Comparison of ENCODE assay signal across 31 cellular contexts in the genomic region with DNA sequence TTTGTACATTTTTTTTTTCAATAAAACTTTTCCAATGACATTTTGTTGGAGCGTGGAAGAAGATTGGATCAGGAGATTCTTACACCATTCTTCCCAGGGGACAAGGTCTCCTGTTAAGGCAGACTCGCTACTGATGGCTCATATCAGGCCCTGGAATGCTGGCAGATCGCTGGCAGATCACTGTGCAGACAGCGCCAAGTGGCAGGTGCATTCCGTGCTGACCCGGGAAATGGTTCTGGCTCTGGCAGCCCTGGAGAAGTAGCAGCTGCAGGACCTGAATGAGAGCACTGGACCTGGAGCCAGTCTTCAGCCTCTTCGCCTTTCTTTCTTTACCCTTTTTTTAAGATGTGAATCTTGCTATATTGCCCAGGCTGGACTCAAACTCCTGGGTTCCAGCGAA. TPM values are rescaled to one million over a fixed set of nuclear protein-coding genes. Genes with fewer than 3 reads are reported as not detected.
DNase-seq lines count a peak whose midpoint lies in the region; ATAC-seq and TF ChIP-seq lines count a peak whose summit lies in the region.
"Had no signal": no experiment of that assay in that cellular context is flagged by ENCODE, and none has a peak within 500 bp of the region (broad histone marks: within the 10 kb centered on the region; RNA-seq: fewer than 3 reads in every experiment).

No MANE protein-coding gene starts in this region.

- no peak for TF ChIP-seq CTCF in CD8-positive, alpha-beta T cell (IDR thresholded peaks at IDR 0.05)
- TF ChIP-seq CTCF in HEK293 (tag by site-specific recombination; IDR thresholded peaks at IDR 0.05) (no peak), chondrocyte (IDR thresholded peaks at IDR 0.05) (no peak), psoas muscle (IDR thresholded peaks at IDR 0.05) (no peak), transverse colon (IDR thresholded peaks at IDR 0.05) (no peak)

- intact Hi-C loops in CD8-positive, alpha-beta T cell (cut with DNase I, micrococcal nuclease): loop anchor here in 1 of 2 experiments (10.0 kb wide), 1 partner anchor 662 kb away; no protein-coding TSS in a partner anchor
- intact Hi-C loops in psoas muscle (cut with DNase I) (no loop called here), transverse colon (cut with DNase I; ENCODE audit: low total_unique reads) (no loop called here)
- intact Hi-C loops in activated T-helper 2 cell treated with anti-CD3 and anti-CD28 coated beads, Interferon-gamma antibody, Interleukin-2, Interleukin-4, amounts not matched to agents 10 μg/mL and 5 μg/mL and 100 μg/mL, durations not matched to agents 14 hours and 24 hours and 36 hours (cut with micrococcal nuclease): no loop called here

- H3K27me3 ChIP-seq in CD8-positive, alpha-beta T cell (ENCODE audit: insufficient read depth, low read length): no peaks in the 10 kb centered on the region
- H3K27me3 ChIP-seq in psoas muscle (ENCODE audit: insufficient read depth in 3 of 3, low read length in 2 of 3) (no peaks in the 10 kb centered on the region), transverse colon (no peaks in the 10 kb centered on the region)
- H3K27me3 ChIP-seq: BLaER1, heart left ventricle, Peyer's patch, vagina had no signal

- H3K4me3 Mint-ChIP-seq in CD8-positive, alpha-beta T cell: no peak overlapping the region
- H3K4me3 Mint-ChIP-seq in chondrocyte (ENCODE audit: unreplicated experiment): no peak overlapping the region
- H3K4me3 Mint-ChIP-seq in activated T-helper 2 cell treated with anti-CD3 and anti-CD28 coated beads, Interferon-gamma antibody, Interleukin-2, Interleukin-4, amounts not matched to agents 10 μg/mL and 5 μg/mL and 100 μg/mL, durations not matched to agents 14 hours and 24 hours and 36 hours (ENCODE audit: low read depth): no peak overlapping the region
- H3K4me3 Mint-ChIP-seq: activated CD4-positive, alpha-beta T cell treated with anti-CD3 and anti-CD28 coated beads, Interleukin-2, amount 10 ng/mL, durations not matched to agents 24 days and 14 days; activated naive CD8-positive, alpha-beta T cell treated with anti-CD3 and anti-CD28 coated beads for 36 hours; dendritic cell treated with granulocyte-macrophage colony-stimulating factor and Interleukin-4, amounts not matched to agents 40 ng/mL and 50 ng/mL, for 4 days; endodermal cell; naive thymus-derived CD8-positive, alpha-beta T cell had no signal

- POLR2A ChIA-PET in CD8-positive, alpha-beta T cell (lab: Charles Lee): no interaction called here
- POLR2A ChIA-PET in HEK293 (lab: Yijun Ruan, JAX): interaction anchor here (3.2 kb wide), 1 partner anchor 10 kb away, joined by 23 read pairs; the partner anchor contains the start of gene SERPINH1

- H3K36me3 ChIP-seq in CD8-positive, alpha-beta T cell (ENCODE audit: insufficient read depth, low read length): peaks cover 26% of the 10 kb centered on the region
- peaks cover 0 to 63% of the 10 kb centered on the region in 2 experiments; a peak in 2 of 3 replicates for H3K36me3 ChIP-seq in HEK293 (ENCODE audit: control insufficient read depth in 2 of 2, insufficient read depth in 1 of 2, low read length in 2 of 2)
- H3K36me3 ChIP-seq in psoas muscle (ENCODE audit: insufficient read depth in 1 of 2, low read depth in 1 of 2): peaks cover 12 to 65% of the 10 kb centered on the region in 2 donors
- peaks cover 0 to 40% (median 20%) of the 10 kb centered on the region in 4 donors for H3K36me3 ChIP-seq in transverse colon
- H3K36me3 ChIP-seq: WERI-Rb-1 had no signal

- peak overlapping the region; percentile 32 for H3K27ac Mint-ChIP-seq in CD8-positive, alpha-beta T cell
- peak overlapping the region; percentile 51 for H3K27ac Mint-ChIP-seq in chondrocyte (ENCODE audit: unreplicated experiment)
- no peak overlapping the region for H3K27ac Mint-ChIP-seq in activated T-helper 2 cell treated with anti-CD3 and anti-CD28 coated beads, Interferon-gamma antibody, Interleukin-2, Interleukin-4, amounts not matched to agents 10 μg/mL and 5 μg/mL and 100 μg/mL, durations not matched to agents 14 hours and 24 hours and 36 hours
- H3K27ac Mint-ChIP-seq: activated CD4-positive, alpha-beta T cell treated with anti-CD3 and anti-CD28 coated beads, Interleukin-2, amount 10 ng/mL, durations not matched to agents 24 days and 14 days; dendritic cell treated with granulocyte-macrophage colony-stimulating factor and Interleukin-4, amounts not matched to agents 40 ng/mL and 50 ng/mL, for 4 days; endodermal cell had no signal

- peaks cover 57% of the 10 kb centered on the region for H3K36me3 Mint-ChIP-seq in CD8-positive, alpha-beta T cell
- H3K36me3 Mint-ChIP-seq in chondrocyte (ENCODE audit: low read depth): peaks cover 35% of the 10 kb centered on the region
- peaks cover 9% of the 10 kb centered on the region for H3K36me3 Mint-ChIP-seq in activated T-helper 2 cell treated with anti-CD3 and anti-CD28 coated beads, Interferon-gamma antibody, Interleukin-2, Interleukin-4, amounts not matched to agents 10 μg/mL and 5 μg/mL and 100 μg/mL, durations not matched to agents 14 hours and 24 hours and 36 hours (ENCODE audit: low read depth)
- H3K36me3 Mint-ChIP-seq: activated naive CD8-positive, alpha-beta T cell treated with anti-CD3 and anti-CD28 coated beads for 36 hours had no signal

- H3K9me3 Mint-ChIP-seq in CD8-positive, alpha-beta T cell: no peaks in the 10 kb centered on the region
- no peaks in the 10 kb centered on the region for H3K9me3 Mint-ChIP-seq in chondrocyte (ENCODE audit: low read depth)
- no peaks in the 10 kb centered on the region for H3K9me3 Mint-ChIP-seq in activated T-helper 2 cell treated with anti-CD3 and anti-CD28 coated beads, Interferon-gamma antibody, Interleukin-2, Interleukin-4, amounts not matched to agents 10 μg/mL and 5 μg/mL and 100 μg/mL, durations not matched to agents 14 hours and 24 hours and 36 hours
- H3K9me3 Mint-ChIP-seq: activated CD4-positive, alpha-beta T cell treated with anti-CD3 and anti-CD28 coated beads, Interleukin-2, amount 10 ng/mL, durations not matched to agents 24 days and 14 days; activated naive CD8-positive, alpha-beta T cell treated with anti-CD3 and anti-CD28 coated beads for 36 hours; endodermal cell; naive thymus-derived CD8-positive, alpha-beta T cell had no signal

- no peaks in the 10 kb centered on the region for H3K9me3 ChIP-seq in CD8-positive, alpha-beta T cell (ENCODE audit: low read length)
- no peaks in the 10 kb centered on the region for H3K9me3 ChIP-seq in HEK293 (ENCODE audit: control insufficient read depth, insufficient read depth, low read depth, low read length)
- H3K9me3 ChIP-seq in psoas muscle: no peaks in the 10 kb centered on the region
- no peaks in the 10 kb centered on the region for H3K9me3 ChIP-seq in transverse colon
- H3K9me3 ChIP-seq: BLaER1, HAP-1, heart left ventricle, lower lobe of right lung, Peyer's patch, prostate gland, vagina had no signal

- in situ Hi-C loops in transverse colon (cut with MboI; ENCODE audit: low pct_ligation_motif_present in 1 of 4, low pct_unique_long_range_greater_than_20kb in 1 of 4, low sequenced_read_pairs in 3 of 4): no loop called here

- H3K4me1 Mint-ChIP-seq in CD8-positive, alpha-beta T cell (ENCODE audit: low read depth): peaks cover 4% of the 10 kb centered on the region
- H3K4me1 Mint-ChIP-seq in chondrocyte (ENCODE audit: low read depth): peaks cover 35% of the 10 kb centered on the region
- no peaks in the 10 kb centered on the region for H3K4me1 Mint-ChIP-seq in activated T-helper 2 cell treated with anti-CD3 and anti-CD28 coated beads, Interferon-gamma antibody, Interleukin-2, Interleukin-4, amounts not matched to agents 10 μg/mL and 5 μg/mL and 100 μg/mL, durations not matched to agents 14 hours and 24 hours and 36 hours (ENCODE audit: low read depth)
- H3K4me1 Mint-ChIP-seq: endodermal cell had no signal

- no peak overlapping the region for H3K27ac ChIP-seq in CD8-positive, alpha-beta T cell (ENCODE audit: low read depth, low read length)
- H3K27ac ChIP-seq in HEK293 (ENCODE audit: extremely low read depth, low read depth, low read length) (no peak overlapping the region), psoas muscle (peak overlapping the region; percentile 49), transverse colon (no peak overlapping the region)
- H3K27ac ChIP-seq: BLaER1, Peyer's patch, prostate gland, vagina, WERI-Rb-1 had no signal

- 21 to 40% (median 26%) methylated on average over 8 of the region's 8 CpGs for WGBS in psoas muscle, 3 donors
- 71 to 100% methylated on average over 1 to 8 of the region's 8 CpGs for WGBS in transverse colon (ENCODE audit: low coverage in 1 of 2), 2 donors

- no peak for TF ChIP-seq POLR2A in transverse colon (IDR thresholded peaks at IDR 0.05)

- H3K4me3 ChIP-seq in CD8-positive, alpha-beta T cell (ENCODE audit: low read depth, low read length): no peak overlapping the region
- H3K4me3 ChIP-seq in HEK293 (ENCODE audit: low read depth, low read length): no peak overlapping the region
- H3K4me3 ChIP-seq in psoas muscle: no peak overlapping the region
- no peak overlapping the region for H3K4me3 ChIP-seq in transverse colon
- H3K4me3 ChIP-seq: BLaER1, HAP-1, heart left ventricle, lower lobe of right lung, Peyer's patch, prostate gland, vagina had no signal

- ATAC-seq in CD8-positive, alpha-beta T cell: no peak
- peak; percentile 81 to 92 (median 88) for ATAC-seq in psoas muscle
- ATAC-seq: esophagus mucosa; naive thymus-derived CD8-positive, alpha-beta T cell had no signal

- H3K4me1 ChIP-seq in CD8-positive, alpha-beta T cell (ENCODE audit: insufficient read depth, low read length): peaks cover 5% of the 10 kb centered on the region
- H3K4me1 ChIP-seq in HEK293 (ENCODE audit: control insufficient read depth, insufficient read depth, low read length) (no peaks in the 10 kb centered on the region), psoas muscle (peaks cover 10% of the 10 kb centered on the region), transverse colon (peaks cover 0 to 12% (median 11%) of the 10 kb centered on the region in 4 donors)
- H3K4me1 ChIP-seq: HAP-1, prostate gland had no signal

- TF ChIP-seq EP300 in transverse colon (IDR thresholded peaks at IDR 0.05; ENCODE audit: low read depth): no peak

- CTCF ChIA-PET in CD8-positive, alpha-beta T cell (lab: Charles Lee): interaction anchor here (0.6 kb wide), 1 partner anchor 328 kb away, joined by 3 read pairs; no protein-coding TSS in a partner anchor
- CTCF ChIA-PET in HEK293 (lab: Yijun Ruan, JAX): interaction anchor here (0.6 to 2.6 kb wide), 5 partner anchors 8 to 1475 kb away, joined by 3 to 6 read pairs (median 3); no protein-coding TSS in a partner anchor

- no peaks in the 10 kb centered on the region for H3K27me3 Mint-ChIP-seq in CD8-positive, alpha-beta T cell (ENCODE audit: low read depth)
- H3K27me3 Mint-ChIP-seq in chondrocyte (ENCODE audit: low read depth): no peaks in the 10 kb centered on the region
- no peaks in the 10 kb centered on the region for H3K27me3 Mint-ChIP-seq in activated T-helper 2 cell treated with anti-CD3 and anti-CD28 coated beads, Interferon-gamma antibody, Interleukin-2, Interleukin-4, amounts not matched to agents 10 μg/mL and 5 μg/mL and 100 μg/mL, durations not matched to agents 14 hours and 24 hours and 36 hours (ENCODE audit: low read depth)
- H3K27me3 Mint-ChIP-seq: activated CD4-positive, alpha-beta T cell treated with anti-CD3 and anti-CD28 coated beads, Interleukin-2, amount 10 ng/mL, durations not matched to agents 24 days and 14 days; activated naive CD8-positive, alpha-beta T cell treated with anti-CD3 and anti-CD28 coated beads for 36 hours; naive thymus-derived CD8-positive, alpha-beta T cell had no signal

- DNase-seq in CD8-positive, alpha-beta T cell: no peak
- DNase-seq in chondrocyte (ENCODE audit: low spot score): no peak
- DNase-seq in psoas muscle: peak; percentile 62 to 82
- DNase-seq in transverse colon: no peak
- DNase-seq in AG08395 (ENCODE audit: low spot score): no peak
- DNase-seq in activated T-helper 2 cell treated with anti-CD3 and anti-CD28 coated beads, Interferon-gamma antibody, Interleukin-2, Interleukin-4, amounts not matched to agents 10 μg/mL and 5 μg/mL and 100 μg/mL, durations not matched to agents 14 hours and 24 hours and 36 hours (ENCODE audit: low spot score): no peak
- DNase-seq: activated CD4-positive, alpha-beta T cell treated with anti-CD3 and anti-CD28 coated beads, Interleukin-2, amount 10 ng/mL, durations not matched to agents 24 days and 14 days; activated CD8-positive, alpha-beta memory T cell treated with anti-CD3 and anti-CD28 coated beads for 24 hours; activated effector memory CD4-positive, alpha-beta T cell treated with Interleukin-2 at 50 U/mL for 16 hours; activated naive CD8-positive, alpha-beta T cell treated with anti-CD3 and anti-CD28 coated beads for 36 hours; aorta; COR-L47; DMS53; heart left ventricle; kidney; lower lobe of right lung; naive thymus-derived CD8-positive, alpha-beta T cell; NCI-H146; occipital lobe; Peyer's patch; stimulated activated naive CD4-positive, alpha-beta T cell; T1000; WERI-Rb-1 had no signal

RNA-seq across cellular contexts. Expression of gene SERPINH1, which starts 10.7 kb away (rescaled TPM):
- 1 to 10 TPM; 2.1 to 2.4 TPM for total RNA-seq in CD8-positive, alpha-beta T cell
- total RNA-seq in chondrocyte (1,000 to 1,204 TPM (median 1,170 TPM) in 3 replicates), psoas muscle (10 to 100 TPM; 27.7 to 43.3 (median 31.3) TPM), transverse colon (100 to 1,000 TPM in 1 of 4 donors, 10 to 100 TPM in 3; 34.8 to 169 (median 76.0) TPM)
- polyA plus RNA-seq in psoas muscle: 10 to 100 TPM; 11.6 to 29.8 (median 15.6) TPM
- 23.8 and 23.9 TPM in 2 replicates for total RNA-seq in activated T-helper 2 cell treated with anti-CD3 and anti-CD28 coated beads, Interferon-gamma antibody, Interleukin-2, Interleukin-4, amounts not matched to agents 10 μg/mL and 5 μg/mL and 100 μg/mL, durations not matched to agents 14 hours and 24 hours and 36 hours

RNA-seq across cellular contexts. Expression of gene GDPD5, which starts 47.0 kb away (rescaled TPM):
- total RNA-seq in CD8-positive, alpha-beta T cell: 10 to 100 TPM; 15.9 to 18.3 TPM
- total RNA-seq in chondrocyte: 8.9 to 12.6 TPM (median 11.3 TPM) in 3 replicates
- total RNA-seq in psoas muscle: 10 to 100 TPM; 10.3 to 16.5 (median 12.7) TPM
- 10 to 100 TPM in 1 of 3 donors, 1 to 10 TPM in 2; 2.7 to 13.1 (median 6.4) TPM for polyA plus RNA-seq in psoas muscle
- 10 to 100 TPM in 1 of 4 donors, 1 to 10 TPM in 2, not detected in 1; 3.7 to 10.1 (median 7.1) TPM for total RNA-seq in transverse colon
- total RNA-seq in activated T-helper 2 cell treated with anti-CD3 and anti-CD28 coated beads, Interferon-gamma antibody, Interleukin-2, Interleukin-4, amounts not matched to agents 10 μg/mL and 5 μg/mL and 100 μg/mL, durations not matched to agents 14 hours and 24 hours and 36 hours: 11.0 and 14.9 TPM in 2 replicates

Comparison
In these comparisons a context has a peak if more than half of its experiments do, and no peak if none do; other contexts are left out.
1. DNase-seq: peak in psoas muscle (2 of 2); none in CD8-positive, alpha-beta T cell (0 of 7), chondrocyte (single experiment), transverse colon (single experiment), AG08395 (single experiment) and activated T-helper 2 cell treated with anti-CD3 and anti-CD28 coated beads, Interferon-gamma antibody, Interleukin-2, Interleukin-4, amounts not matched to agents 10 μg/mL and 5 μg/mL and 100 μg/mL, durations not matched to agents 14 hours and 24 hours and 36 hours (single experiment).